8 cellular contexts compared by ENCODE assay signal in the genomic region with DNA sequence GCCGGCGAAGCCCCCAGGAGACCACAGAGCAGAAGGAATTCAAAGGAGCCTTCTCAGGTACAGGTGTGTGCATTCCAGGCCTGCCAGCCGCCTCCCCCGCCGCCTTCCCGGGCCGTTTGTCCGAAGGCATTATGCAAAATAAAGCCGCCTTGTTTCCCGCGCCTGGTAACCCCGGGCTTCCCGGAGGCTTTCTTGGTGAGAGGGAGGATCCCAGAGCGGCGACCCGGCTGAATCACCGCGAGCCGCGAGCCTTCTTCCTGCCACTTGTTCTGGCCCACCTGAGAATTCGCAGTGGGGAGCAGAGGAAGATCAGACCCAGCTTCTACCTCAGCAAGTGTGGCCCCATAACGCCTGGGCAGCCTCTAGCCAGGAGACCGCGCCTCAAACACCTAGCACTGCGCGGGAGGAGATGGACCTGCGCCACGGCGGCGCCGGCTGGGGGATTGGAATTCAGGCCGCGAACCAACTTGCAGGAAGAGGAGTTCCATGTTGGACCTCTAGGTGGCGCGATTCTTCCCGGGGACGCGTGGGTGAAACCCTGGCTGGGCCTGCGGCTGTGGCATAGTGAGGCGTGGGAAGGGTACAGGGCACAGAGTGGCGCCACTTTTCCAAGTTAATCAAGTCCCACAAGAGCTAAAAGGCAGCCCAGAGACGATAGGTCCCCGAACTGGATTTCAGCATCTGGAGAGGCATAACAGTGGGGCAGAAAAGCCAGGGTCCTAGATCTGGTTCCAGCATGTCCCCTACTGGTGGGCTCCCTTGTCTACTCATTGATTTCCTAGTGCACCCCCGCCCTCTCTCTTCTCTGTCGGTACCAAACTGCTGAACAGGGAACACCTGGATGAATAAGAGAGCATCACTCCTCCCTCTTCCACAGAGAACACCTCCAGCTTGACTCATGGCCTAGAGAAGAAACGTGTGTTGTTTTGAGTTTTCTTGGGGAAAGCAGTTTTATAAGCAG.
DNase-seq lines count a peak whose midpoint lies in the region; ATAC-seq and TF ChIP-seq lines count a peak whose summit lies in the region.

No MANE protein-coding gene starts in this region.

- H3K9me3 ChIP-seq in HEK293 (ENCODE audit: control insufficient read depth, insufficient read depth, low read depth, low read length) (no peaks in the 10 kb centered on the region), Peyer's patch (no peaks in the 10 kb centered on the region), heart left ventricle (peaks cover 0 to 5% (median 0%) of the 10 kb centered on the region in 12 donors)

- H3K27me3 ChIP-seq in Peyer's patch (peaks cover 0 to 5% of the 10 kb centered on the region in 2 donors), heart left ventricle (peaks cover 3 to 55% (median 28%) of the 10 kb centered on the region in 9 donors)

- intact Hi-C loops in activated naive CD4-positive, alpha-beta T cell treated with anti-CD3 and anti-CD28 coated beads for 36 hours (cut with micrococcal nuclease): loop anchor here (2.0 to 5.0 kb wide), 2 partner anchors 104 to 321 kb away; no protein-coding TSS in a partner anchor
- intact Hi-C loops in heart left ventricle (cut with DNase I): no loop called here

- peak in 3 of 4 donors; percentile 33 to 51 (median 39) for ATAC-seq in heart left ventricle

- peaks cover 31% of the 10 kb centered on the region for H3K27me3 Mint-ChIP-seq in activated naive CD4-positive, alpha-beta T cell treated with anti-CD3 and anti-CD28 coated beads for 36 hours (ENCODE audit: low read depth)

- H3K36me3 Mint-ChIP-seq in activated naive CD4-positive, alpha-beta T cell treated with anti-CD3 and anti-CD28 coated beads for 36 hours (ENCODE audit: low read depth): no peaks in the 10 kb centered on the region

- WGBS in heart left ventricle, 4 donors: 8 to 21% (median 11%) methylated on average over 17 to 46 of the region's 46 CpGs

- H3K27ac Mint-ChIP-seq in activated naive CD4-positive, alpha-beta T cell treated with anti-CD3 and anti-CD28 coated beads for 36 hours: no peak overlapping the region

- H3K27ac ChIP-seq in HEK293 (ENCODE audit: extremely low read depth, low read depth, low read length) (no peak overlapping the region), Peyer's patch (no peak overlapping the region), heart left ventricle (no peak overlapping the region)

- H3K4me3 ChIP-seq in HEK293 (ENCODE audit: low read depth, low read length): peak overlapping the region; percentile 32
- peak overlapping the region in 3 of 4 donors; percentile 29 to 52 (median 30) for H3K4me3 ChIP-seq in Peyer's patch
- H3K4me3 ChIP-seq in heart left ventricle: peak overlapping the region in 8 of 12 donors; percentile 2 to 39 (median 16)

- no peaks in the 10 kb centered on the region for H3K4me1 Mint-ChIP-seq in activated naive CD4-positive, alpha-beta T cell treated with anti-CD3 and anti-CD28 coated beads for 36 hours (ENCODE audit: low read depth)

- no peaks in the 10 kb centered on the region for H3K9me3 Mint-ChIP-seq in activated naive CD4-positive, alpha-beta T cell treated with anti-CD3 and anti-CD28 coated beads for 36 hours

- H3K4me1 ChIP-seq in HEK293 (ENCODE audit: control insufficient read depth, insufficient read depth, low read length) (no peaks in the 10 kb centered on the region), Peyer's patch (peaks cover 0 to 7% (median 3%) of the 10 kb centered on the region in 4 donors), heart left ventricle (peaks cover 0 to 10% (median 0%) of the 10 kb centered on the region in 12 donors)

- H3K4me3 Mint-ChIP-seq in activated naive CD4-positive, alpha-beta T cell treated with anti-CD3 and anti-CD28 coated beads for 36 hours: peak overlapping the region; percentile 60

- DNase-seq in COLO829 (ENCODE audit: low spot score) (peak; percentile 22), Peyer's patch (peak; percentile 44 to 80 (median 56)), heart left ventricle (peak; percentile 13 to 68 (median 40)), putamen (ENCODE audit: low spot score) (peak; percentile 6), NCI-H1930 (lab: John Stamatoyannopoulos, UW) (no peak), NCI-H2196 treated with DMSO at 0.1 percent for 48 hours (lab: John Stamatoyannopoulos, UW; ENCODE audit: unreplicated experiment) (no peak)
- peak; percentile 84 for DNase-seq in activated naive CD4-positive, alpha-beta T cell treated with anti-CD3 and anti-CD28 coated beads for 36 hours

- POLR2A ChIA-PET in HEK293 (lab: Yijun Ruan, JAX): no interaction called here

- TF ChIP-seq CTCF in HEK293 (tag by site-specific recombination; IDR thresholded peaks at IDR 0.05) (peak; percentile 92), Peyer's patch (IDR thresholded peaks at IDR 0.05) (peak in 5 of 6 experiments; percentile 31 to 58 (median 51)), heart left ventricle (IDR thresholded peaks at IDR 0.05) (peak; percentile 27 to 62 (median 52))

- CTCF ChIA-PET in HEK293 (lab: Yijun Ruan, JAX): interaction anchor here (0.5 to 2.5 kb wide), 22 partner anchors 8 to 404 kb away, joined by 3 to 15 read pairs (median 4); no protein-coding TSS in a partner anchor
- CTCF ChIA-PET in activated naive CD4-positive, alpha-beta T cell treated with anti-CD3 and anti-CD28 coated beads for 36 hours (lab: Charles Lee): interaction anchor here (0.5 to 1.6 kb wide), 10 partner anchors 8 to 321 kb away, joined by 3 to 5 read pairs (median 3); no protein-coding TSS in a partner anchor

- no peak for TF ChIP-seq POLR2A in Peyer's patch (IDR thresholded peaks at IDR 0.05)
- no peak for TF ChIP-seq POLR2A in heart left ventricle (IDR thresholded peaks at IDR 0.05)

- H3K36me3 ChIP-seq in HEK293 (ENCODE audit: control insufficient read depth in 2 of 2, insufficient read depth in 1 of 2, low read length in 2 of 2) (no peaks in the 10 kb centered on the region), Peyer's patch (no peaks in the 10 kb centered on the region), heart left ventricle (no peaks in the 10 kb centered on the region)

TF ChIP-seq in HEK293, 187 proteins besides CTCF, POLR2A, EP300 and RAD21 (continues in another document):
- TF ChIP-seq ZNF292 (tag by site-specific recombination; IDR thresholded peaks at IDR 0.05; ENCODE audit: borderline replicate concordance, low read depth): no peak
- no peak for TF ChIP-seq ZNF280C (tag by site-specific recombination; IDR thresholded peaks at IDR 0.05)
- TF ChIP-seq ZBTB48 (tag by site-specific recombination; IDR thresholded peaks at IDR 0.05): no peak
- no peak for TF ChIP-seq RBAK (tag by site-specific recombination; IDR thresholded peaks at IDR 0.05)
- 0 out of 2 replicates have a peak, but pooled peaks have one; percentile 20 for TF ChIP-seq ZBTB20 (tag by site-specific recombination; IDR thresholded peaks at IDR 0.05)
- TF ChIP-seq ZNF624 (tag by site-specific recombination; IDR thresholded peaks at IDR 0.05): no peak
- TF ChIP-seq ZNF596 (tag by site-specific recombination; IDR thresholded peaks at IDR 0.05): no peak
- TF ChIP-seq REST (tag by site-specific recombination; IDR thresholded peaks at IDR 0.05): no peak
- no peak for TF ChIP-seq ZNF623 (tag by site-specific recombination; IDR thresholded peaks at IDR 0.05)
- TF ChIP-seq ZIC2 (tag by site-specific recombination; IDR thresholded peaks at IDR 0.05): no peak
- TF ChIP-seq ZNF19 (tag by site-specific recombination; IDR thresholded peaks at IDR 0.05; ENCODE audit: low read depth): no peak
- TF ChIP-seq ZNF114 (tag by site-specific recombination; IDR thresholded peaks at IDR 0.05): no peak
- TF ChIP-seq PRDM1 (tag by site-specific recombination; IDR thresholded peaks at IDR 0.05): no peak
- peak; percentile 54; the same call in 1 of the 2 replicates for TF ChIP-seq GLIS2 (tag by site-specific recombination; IDR thresholded peaks at IDR 0.05)
- peak; percentile 78 for TF ChIP-seq EGR2 (tag by site-specific recombination; IDR thresholded peaks at IDR 0.05; ENCODE audit: low read depth)

Comparison
In these comparisons a context has a peak if more than half of its experiments do, and no peak if none do; other contexts are left out.
1. DNase-seq: peak in COLO829 (single experiment), Peyer's patch (3 of 3), activated naive CD4-positive, alpha-beta T cell treated with anti-CD3 and anti-CD28 coated beads for 36 hours (single experiment), heart left ventricle (5 of 5) and putamen (single experiment); none in NCI-H1930 (0 of 2) and NCI-H2196 treated with DMSO at 0.1 percent for 48 hours (single experiment).
2. Peak in every context shown above with its lines, with median percentiles within 50 percentile points of each other: H3K4me3 ChIP-seq and CTCF ChIP-seq.